Comparison of ENCODE assay signal across 8 cellular contexts in the genomic region with DNA sequence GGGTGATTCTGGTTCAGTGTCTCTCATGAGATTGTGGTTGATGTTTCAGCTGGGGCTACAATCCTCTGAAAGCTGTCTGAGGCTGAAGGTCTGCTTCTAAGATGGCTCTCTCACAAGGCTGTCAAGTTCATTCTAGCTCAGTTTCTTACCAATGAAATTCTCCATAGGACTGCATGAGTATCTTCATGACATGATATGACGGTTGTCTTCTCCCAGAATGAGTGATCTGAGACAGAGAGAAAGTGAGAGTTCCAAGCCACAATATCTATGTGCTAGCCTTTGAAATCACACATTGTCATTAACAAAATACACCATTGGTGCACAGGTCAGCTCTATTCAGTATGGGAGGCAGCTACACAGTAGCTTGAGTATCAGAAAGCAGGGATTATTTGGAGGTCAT.
"Had no signal": no experiment of that assay in that cellular context is flagged by ENCODE, and none has a peak within 500 bp of the region (broad histone marks: within the 10 kb centered on the region; RNA-seq: fewer than 3 reads in every experiment).

No MANE protein-coding gene starts in this region.

- H3K27ac Mint-ChIP-seq: HFFc6 had no signal

- H3K4me3 Mint-ChIP-seq: HFFc6 had no signal

- DNase-seq: GM23248, GOT3, H7, HFFc6, IMR-90, KG1 had no signal

- ATAC-seq: HCT116, K562 had no signal
